26 cellular contexts compared by ENCODE assay signal in the genomic region with DNA sequence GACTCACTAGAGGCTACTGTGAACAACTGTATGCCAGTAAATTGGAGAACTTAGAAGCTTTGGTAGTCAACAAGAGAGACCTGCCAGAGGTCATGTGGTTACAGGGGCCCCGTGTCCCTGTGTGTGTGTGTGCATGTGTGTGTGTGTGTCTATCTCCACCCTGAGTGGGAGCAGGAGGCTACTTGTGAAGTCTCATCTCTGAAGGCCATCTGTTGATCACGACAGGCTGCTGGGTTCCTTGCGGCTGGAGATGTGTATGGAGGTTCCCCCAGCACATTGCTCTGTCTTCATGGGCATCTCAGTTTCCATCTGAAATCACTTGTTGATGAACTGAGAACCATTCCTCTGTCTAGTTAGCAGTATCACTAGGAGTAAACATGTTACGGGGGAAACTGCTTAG. TPM values are rescaled to one million over a fixed set of nuclear protein-coding genes. Genes with fewer than 3 reads are reported as not detected.
"Had no signal": no experiment of that assay in that cellular context is flagged by ENCODE, and none has a peak within 500 bp of the region (broad histone marks: within the 10 kb centered on the region; RNA-seq: fewer than 3 reads in every experiment).

No MANE protein-coding gene starts in this region.

- DNase-seq: activated CD4-positive, alpha-beta memory T cell treated with anti-CD3 and anti-CD28 coated beads for 36 hours; activated CD4-positive, alpha-beta T cell treated with anti-CD3 and anti-CD28 coated beads for 1 hour; activated naive CD4-positive, alpha-beta T cell treated with Interleukin-2 at 50 U/mL for 16 hours; activated naive CD8-positive, alpha-beta T cell treated with anti-CD3 and anti-CD28 coated beads for 36 hours; activated T-cell treated with anti-CD3 and anti-CD28 coated beads, Interleukin-2, amount 50 U/mL, for 1 hour; central memory CD4-positive, alpha-beta T cell; effector memory CD8-positive, alpha-beta T cell; esophagus squamous epithelium; heart left ventricle; lower lobe of right lung; naive thymus-derived CD4-positive, alpha-beta T cell; occipital lobe; sigmoid colon; stimulated activated CD4-positive, alpha-beta T cell treated with anti-CD3 and anti-CD28 coated beads, Interleukin-15, amount 100 ng/mL, for 24 hours; stimulated activated naive CD4-positive, alpha-beta T cell; T-helper 1 cell; T-helper 9 cell; testis; trophoblast cell had no signal

- H3K27ac Mint-ChIP-seq: activated CD4-positive, alpha-beta memory T cell treated with anti-CD3 and anti-CD28 coated beads for 36 hours; activated naive CD8-positive, alpha-beta T cell treated with anti-CD3 and anti-CD28 coated beads for 36 hours had no signal

- H3K27me3 Mint-ChIP-seq: activated CD4-positive, alpha-beta memory T cell treated with anti-CD3 and anti-CD28 coated beads for 36 hours; activated naive CD8-positive, alpha-beta T cell treated with anti-CD3 and anti-CD28 coated beads for 36 hours; effector memory CD8-positive, alpha-beta T cell; naive thymus-derived CD4-positive, alpha-beta T cell had no signal

- H3K4me3 Mint-ChIP-seq: activated CD4-positive, alpha-beta memory T cell treated with anti-CD3 and anti-CD28 coated beads for 36 hours; activated naive CD8-positive, alpha-beta T cell treated with anti-CD3 and anti-CD28 coated beads for 36 hours; effector memory CD8-positive, alpha-beta T cell; naive thymus-derived CD4-positive, alpha-beta T cell; neural crest cell had no signal

- H3K4me3 ChIP-seq: dorsolateral prefrontal cortex, esophagus squamous epithelium, heart left ventricle, lower lobe of right lung, sigmoid colon, smooth muscle cell, testis, vagina had no signal

- H3K27me3 ChIP-seq: dorsolateral prefrontal cortex, esophagus squamous epithelium, heart left ventricle, sigmoid colon, testis, vagina had no signal

- H3K4me1 ChIP-seq: esophagus squamous epithelium, lower lobe of right lung, sigmoid colon, testis, vagina had no signal

- ATAC-seq: effector memory CD8-positive, alpha-beta T cell; lower lobe of right lung; naive thymus-derived CD4-positive, alpha-beta T cell had no signal

- H3K4me1 Mint-ChIP-seq: activated naive CD8-positive, alpha-beta T cell treated with anti-CD3 and anti-CD28 coated beads for 36 hours had no signal

- H3K27ac ChIP-seq: esophagus squamous epithelium, heart left ventricle, lower lobe of right lung, sigmoid colon, testis, vagina had no signal

- H3K9me3 ChIP-seq: esophagus squamous epithelium, lower lobe of right lung, sigmoid colon, testis, vagina had no signal

- FAIRE-seq: astrocyte had no signal

- H3K4me2 ChIP-seq: smooth muscle cell had no signal

RNA-seq across cellular contexts. Expression of a gene that starts 58.2 kb away (rescaled TPM):
- total RNA-seq: endothelial cell of umbilical vein, esophagus squamous epithelium, neural crest cell, occipital lobe, renal cortical epithelial cell had no signal
- polyA plus RNA-seq: naive thymus-derived CD4-positive, alpha-beta T cell had no signal
